Comparison of ENCODE assay signal across 8 cellular contexts in genomic region chr2:219402665-219403515, GRCh38. TPM values are rescaled to one million over a fixed set of nuclear protein-coding genes. Genes with fewer than 3 reads are reported as not detected.
DNase-seq lines count a peak whose midpoint lies in the region; ATAC-seq and TF ChIP-seq lines count a peak whose summit lies in the region.

No MANE protein-coding gene starts in this region.

- CTCF ChIA-PET in WTC11 (lab: Charles Lee): interaction anchor here (0.6 to 6.7 kb wide), 39 partner anchors 11 to 373 kb away, joined by 3 to 178 read pairs (median 13); partner anchors contain the start of genes ASIC4, CHPF, DES and DNPEP

- DNase-seq in activated CD4-positive, CD25-positive, alpha-beta regulatory T cell treated with anti-CD3 and anti-CD28 coated beads, Interleukin-2, amount 50 U/mL, for 16 hours (ENCODE audit: low read depth, low spot score): peak; percentile 26
- no peak for DNase-seq in activated CD4-positive, CD25-positive, alpha-beta regulatory T cell treated with anti-CD3 and anti-CD28 coated beads, Interleukin-2, amount 50 U/mL, for 72 hours
- peak; percentile 64 for DNase-seq in NCI-H345 treated with DMSO at 0.1 percent for 48 hours (lab: John Stamatoyannopoulos, UW; ENCODE audit: unreplicated experiment)
- peak; percentile 76 for DNase-seq in WTC11 (ENCODE audit: low spot score)
- peak; percentile 82 for DNase-seq in cerebellum (ENCODE audit: low spot score)
- peak; percentile 66 for DNase-seq in stimulated activated CD4-positive, alpha-beta T cell treated with anti-CD3 and anti-CD28 coated beads, Interleukin-4, amount 100 ng/mL, for 24 hours

- H3K9me3 Mint-ChIP-seq in WTC11: no peaks in the 10 kb centered on the region

- ATAC-seq in HG03066 (IDR thresholded peaks at IDR 0.05; ENCODE audit: low read depth, unreplicated experiment) (peak; percentile 86), WTC11 (peak; percentile 70)

- no peaks in the 10 kb centered on the region for H3K27me3 ChIP-seq in liver (ENCODE audit: control insufficient read depth in 4 of 4, insufficient read depth in 4 of 4, low read length in 3 of 4)

- no peak overlapping the region for H3K27ac ChIP-seq in liver (ENCODE audit: low read depth in 1 of 2, low read length in 2 of 2)

- TF ChIP-seq RAD21 in liver (IDR thresholded peaks at IDR 0.05): peak; percentile 90 to 91

- no peaks in the 10 kb centered on the region; the same call in 1 of the 2 replicates for H3K27me3 Mint-ChIP-seq in WTC11 (ENCODE audit: low read depth)

- POLR2A ChIA-PET in WTC11 (lab: Charles Lee): interaction anchor here (0.5 to 1.0 kb wide), 2 partner anchors 25 to 91 kb away, joined by 3 to 4 read pairs; no protein-coding TSS in a partner anchor

- TF ChIP-seq CTCF in WTC11 (IDR thresholded peaks at IDR 0.05): peak; percentile 83; the same call in 1 of the 2 replicates
- peak; percentile 92 for TF ChIP-seq CTCF in liver (IDR thresholded peaks at IDR 0.05; ENCODE audit: low read depth, low read length, missing input control)

- H3K9me3 ChIP-seq in liver (ENCODE audit: control insufficient read depth in 4 of 4, low read length in 3 of 4): no peaks in the 10 kb centered on the region

- WGBS in liver: 20% methylated on average over 15 of the region's 15 CpGs

- no peaks in the 10 kb centered on the region for H3K36me3 Mint-ChIP-seq in WTC11

- H3K4me1 Mint-ChIP-seq in WTC11: peaks cover 46% of the 10 kb centered on the region

- peaks cover 0 to 12% (median 10%) of the 10 kb centered on the region in 4 donors for H3K4me1 ChIP-seq in liver (ENCODE audit: control insufficient read depth in 4 of 4, insufficient read depth in 4 of 4, low read length in 3 of 4)

- no peak overlapping the region for H3K4me3 Mint-ChIP-seq in WTC11

- no peaks in the 10 kb centered on the region for H3K36me3 ChIP-seq in liver (ENCODE audit: control insufficient read depth in 4 of 4, insufficient read depth in 3 of 4, low read depth in 1 of 4, low read length in 3 of 4)

- H3K9ac ChIP-seq in liver (ENCODE audit: low read depth in 1 of 2, low read length in 2 of 2): no peak overlapping the region

- H3K4me3 ChIP-seq in liver (ENCODE audit: low read depth in 1 of 3, low read length in 3 of 3): no peak overlapping the region

- H3K27ac Mint-ChIP-seq in WTC11: no peak overlapping the region

TF ChIP-seq in WTC11, 78 proteins besides CTCF, POLR2A, EP300 and RAD21 (continues in another document):
- TF ChIP-seq NR2C2 (CRISPR knock-in tag; IDR thresholded peaks at IDR 0.05) (no peak), SMAD4 (CRISPR knock-in tag; IDR thresholded peaks at IDR 0.05) (no peak), FOXP4 (CRISPR knock-in tag; IDR thresholded peaks at IDR 0.05) (no peak), CBFB (CRISPR knock-in tag; IDR thresholded peaks at IDR 0.05; ENCODE audit: low read depth) (no peak), ATF2 (CRISPR knock-in tag; IDR thresholded peaks at IDR 0.05; ENCODE audit: borderline replicate concordance, low read depth) (no peak), CREB1 (CRISPR knock-in tag; IDR thresholded peaks at IDR 0.05) (no peak), OVOL2 (CRISPR knock-in tag; IDR thresholded peaks at IDR 0.05; ENCODE audit: borderline replicate concordance) (no peak), TEAD1 (CRISPR knock-in tag; IDR thresholded peaks at IDR 0.05) (no peak), GTF2I (CRISPR knock-in tag; conservative IDR thresholded peaks at IDR 0.05) (no peak)

TF ChIP-seq in liver, 16 proteins besides CTCF, POLR2A, EP300 and RAD21:
- no peak for TF ChIP-seq MAX (IDR thresholded peaks at IDR 0.05)
- TF ChIP-seq RXRA (IDR thresholded peaks at IDR 0.05): no peak
- TF ChIP-seq YY1 (IDR thresholded peaks at IDR 0.05): no peak
- no peak for TF ChIP-seq TAF1 (conservative IDR thresholded peaks at IDR 0.05)
- no peak for TF ChIP-seq ZBTB33 (IDR thresholded peaks at IDR 0.05)
- no peak for TF ChIP-seq GABPA (IDR thresholded peaks at IDR 0.05 in 1 of 2, conservative IDR thresholded peaks at IDR 0.05 in 1 of 2)
- TF ChIP-seq FOXA2 (IDR thresholded peaks at IDR 0.05): no peak
- no peak for TF ChIP-seq REST (IDR thresholded peaks at IDR 0.05)
- no peak for TF ChIP-seq ATF3 (IDR thresholded peaks at IDR 0.05)
- TF ChIP-seq FOXA1 (IDR thresholded peaks at IDR 0.05): no peak

RNA-seq across cellular contexts. Expression of gene DNPEP, which starts 15.2 kb away (rescaled TPM):
- 65.8 to 70.2 TPM (median 67.6 TPM) in 3 replicates for total RNA-seq in WTC11 (2021)
- 15.0 TPM for total RNA-seq in cerebellum
- total RNA-seq in liver: 10 to 100 TPM; 25.8 to 58.4 TPM
- polyA plus RNA-seq in liver: 10 to 100 TPM; 41.0 to 50.5 TPM

RNA-seq across cellular contexts. Expression of gene DES, which starts 15.3 kb away (rescaled TPM):
- total RNA-seq in WTC11 (2021): 1.6 to 3.5 TPM (median 2.8 TPM) in 3 replicates
- total RNA-seq in cerebellum: 2.0 TPM
- total RNA-seq in liver: 10 to 100 TPM in 1 of 2 donors, under 1 TPM in 1; 0.23 to 50.0 TPM
- polyA plus RNA-seq in liver: 1 to 10 TPM in 1 of 2 donors, under 1 TPM in 1; 0.15 to 6.2 TPM

RNA-seq across cellular contexts. Expression of gene SPEG, which starts 31.8 kb away (rescaled TPM):
- total RNA-seq in WTC11 (2021) (55.3 to 62.7 TPM (median 57.8 TPM) in 3 replicates), cerebellum (11.3 TPM), liver (under 1 TPM; 0.51 to 0.75 TPM)
- under 1 TPM; 0.57 to 0.96 TPM for polyA plus RNA-seq in liver
